Comparison of ENCODE assay signal across 21 cellular contexts in the genomic region with DNA sequence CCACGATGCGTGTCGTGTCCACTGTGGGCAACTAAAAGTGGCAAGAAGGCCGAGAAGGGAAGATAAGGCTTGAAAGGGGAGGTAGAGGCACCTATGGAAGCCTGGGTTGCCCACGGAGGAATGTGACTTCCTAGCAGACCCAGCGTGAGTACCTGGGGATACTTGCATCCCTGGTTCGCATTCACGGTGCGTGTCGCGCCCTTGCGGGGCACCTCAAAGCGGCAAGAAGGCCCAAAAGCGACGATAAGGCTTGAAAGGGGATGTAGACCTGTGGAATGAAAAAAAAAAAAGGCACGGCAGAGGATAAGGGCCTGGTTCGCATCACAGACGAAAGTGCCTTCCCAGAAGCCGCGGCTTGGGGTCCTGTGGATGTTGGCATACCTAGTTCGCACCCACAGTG.
DNase-seq lines count a peak whose midpoint lies in the region; ATAC-seq and TF ChIP-seq lines count a peak whose summit lies in the region.
"Had no signal": no experiment of that assay in that cellular context is flagged by ENCODE, and none has a peak within 500 bp of the region (broad histone marks: within the 10 kb centered on the region; RNA-seq: fewer than 3 reads in every experiment).

No MANE protein-coding gene starts in this region.

- peak in 2 of 3 donors; percentile 17 to 36 for DNase-seq in right cardiac atrium
- no peak for DNase-seq in right atrium auricular region (ENCODE audit: low spot score)
- DNase-seq in trophoblast cell = no peak
- no peak for DNase-seq in kidney glomerular epithelial cell (lab: John Stamatoyannopoulos, UW)
- DNase-seq: 8988T; ACHN; BE2C; C1 segment of cervical spinal cord; CD4-positive, CD25-positive, alpha-beta regulatory T cell; CD8-positive, alpha-beta memory T cell; COR-L47; DMS 273 treated with DMSO at 0.1 percent for 48 hours; DMS153; DMS53; DMS79; DND-41; EL; GDM1 had no signal

- no peak overlapping the region for H2AK5ac ChIP-seq in trophoblast cell (ENCODE audit: low read length)

- no peak overlapping the region for H4K91ac ChIP-seq in trophoblast cell (ENCODE audit: low read depth, low read length)

- no peak overlapping the region for H2AFZ ChIP-seq in trophoblast cell (ENCODE audit: insufficient read depth, low read length, poor library complexity)

- H3K14ac ChIP-seq in trophoblast cell (ENCODE audit: low read length) = no peak overlapping the region

- H3K9me3 ChIP-seq in right cardiac atrium (ENCODE audit: control insufficient read depth, low read length) = no peaks in the 10 kb centered on the region
- H3K9me3 ChIP-seq in right atrium auricular region = no peaks in the 10 kb centered on the region
- peaks cover 97% of the 10 kb centered on the region for H3K9me3 ChIP-seq in trophoblast cell (ENCODE audit: insufficient read depth, low read depth, low read length)
- H3K9me3 ChIP-seq: BE2C had no signal

- no peaks in the 10 kb centered on the region for H3K79me2 ChIP-seq in trophoblast cell (ENCODE audit: control insufficient read depth, insufficient read depth, low read length, poor library complexity)

- H3K36me3 ChIP-seq in right atrium auricular region (no peaks in the 10 kb centered on the region), trophoblast cell (ENCODE audit: control insufficient read depth in 1 of 2, insufficient read depth in 2 of 2, low read length in 2 of 2) (no peaks in the 10 kb centered on the region)
- H3K36me3 ChIP-seq: BE2C, BLaER1 had no signal

- ATAC-seq in right cardiac atrium (no peak), HG02610 (IDR thresholded peaks at IDR 0.05; ENCODE audit: unreplicated experiment) (no peak)
- ATAC-seq: GM12878 had no signal

- H3K9ac ChIP-seq in trophoblast cell (ENCODE audit: low read length) = no peak overlapping the region
- H3K9ac ChIP-seq: BLaER1 had no signal

- no peak overlapping the region for H3K4me3 ChIP-seq in right cardiac atrium (ENCODE audit: low read length)
- no peak overlapping the region for H3K4me3 ChIP-seq in right atrium auricular region
- H3K4me3 ChIP-seq in trophoblast cell (ENCODE audit: low read depth, low read length) = peak overlapping the region; percentile 41
- H3K4me3 ChIP-seq: BLaER1, GM12878 had no signal

- no peak for TF ChIP-seq CTCF in right atrium auricular region (IDR thresholded peaks at IDR 0.05)

- no peak overlapping the region for H3K18ac ChIP-seq in trophoblast cell (ENCODE audit: low read length)

- H3K79me1 ChIP-seq in trophoblast cell (ENCODE audit: low read length) = no peaks in the 10 kb centered on the region

- H2BK120ac ChIP-seq in trophoblast cell (ENCODE audit: insufficient read depth, low read length, poor library complexity) = no peak overlapping the region

- no peak overlapping the region for H4K12ac ChIP-seq in trophoblast cell (ENCODE audit: low read depth, low read length)

- H3K4ac ChIP-seq in trophoblast cell (ENCODE audit: low read depth, low read length) = no peak overlapping the region

- H3K27me3 ChIP-seq in right cardiac atrium (ENCODE audit: control insufficient read depth, insufficient read depth) (no peaks in the 10 kb centered on the region), right atrium auricular region (no peaks in the 10 kb centered on the region), trophoblast cell (ENCODE audit: insufficient read depth, low read length) (no peaks in the 10 kb centered on the region)
- H3K27me3 ChIP-seq: BE2C, BLaER1 had no signal

- H2BK5ac ChIP-seq in trophoblast cell (ENCODE audit: low read depth, low read length, poor library complexity) = no peak overlapping the region

- H3K27ac ChIP-seq in right cardiac atrium (ENCODE audit: low read length) (no peak overlapping the region), right atrium auricular region (no peak overlapping the region), trophoblast cell (ENCODE audit: low read depth, low read length) (no peak overlapping the region)
- H3K27ac ChIP-seq: BLaER1 had no signal

- WGBS in right cardiac atrium = 81% methylated on average over 21 of the region's 21 CpGs
- WGBS in trophoblast cell (ENCODE audit: extremely low coverage, insufficient coverage, insufficient read length) = no CpG with 5 or more reads among the region's 21 CpGs

- no peak overlapping the region for H4K8ac ChIP-seq in trophoblast cell (ENCODE audit: low read depth, low read length)

- no peaks in the 10 kb centered on the region for H3K4me1 ChIP-seq in right cardiac atrium (ENCODE audit: control insufficient read depth, insufficient read depth, low read length)
- no peaks in the 10 kb centered on the region for H3K4me1 ChIP-seq in right atrium auricular region
- H3K4me1 ChIP-seq in trophoblast cell (ENCODE audit: control insufficient read depth in 1 of 2, insufficient read depth in 2 of 2, low read length in 2 of 2) = no peaks in the 10 kb centered on the region
- H3K4me1 ChIP-seq: BE2C, BLaER1 had no signal

- no peak overlapping the region for H3K4me2 ChIP-seq in trophoblast cell (ENCODE audit: low read length)
- H3K4me2 ChIP-seq: BLaER1 had no signal

- H2BK12ac ChIP-seq in trophoblast cell (ENCODE audit: low read length) = no peak overlapping the region

- no peak overlapping the region for H3K23ac ChIP-seq in trophoblast cell (ENCODE audit: low read length)

- intact Hi-C loops in right cardiac atrium (cut with DNase I) = no loop called here

Comparison
In these comparisons a context has a peak if more than half of its experiments do, and no peak if none do; other contexts are left out.
1. DNase-seq: peak in right cardiac atrium (2 of 3); none in right atrium auricular region (single experiment), trophoblast cell (0 of 2) and kidney glomerular epithelial cell (single experiment).